Comparison of ENCODE assay signal across 13 cellular contexts in the genomic region with DNA sequence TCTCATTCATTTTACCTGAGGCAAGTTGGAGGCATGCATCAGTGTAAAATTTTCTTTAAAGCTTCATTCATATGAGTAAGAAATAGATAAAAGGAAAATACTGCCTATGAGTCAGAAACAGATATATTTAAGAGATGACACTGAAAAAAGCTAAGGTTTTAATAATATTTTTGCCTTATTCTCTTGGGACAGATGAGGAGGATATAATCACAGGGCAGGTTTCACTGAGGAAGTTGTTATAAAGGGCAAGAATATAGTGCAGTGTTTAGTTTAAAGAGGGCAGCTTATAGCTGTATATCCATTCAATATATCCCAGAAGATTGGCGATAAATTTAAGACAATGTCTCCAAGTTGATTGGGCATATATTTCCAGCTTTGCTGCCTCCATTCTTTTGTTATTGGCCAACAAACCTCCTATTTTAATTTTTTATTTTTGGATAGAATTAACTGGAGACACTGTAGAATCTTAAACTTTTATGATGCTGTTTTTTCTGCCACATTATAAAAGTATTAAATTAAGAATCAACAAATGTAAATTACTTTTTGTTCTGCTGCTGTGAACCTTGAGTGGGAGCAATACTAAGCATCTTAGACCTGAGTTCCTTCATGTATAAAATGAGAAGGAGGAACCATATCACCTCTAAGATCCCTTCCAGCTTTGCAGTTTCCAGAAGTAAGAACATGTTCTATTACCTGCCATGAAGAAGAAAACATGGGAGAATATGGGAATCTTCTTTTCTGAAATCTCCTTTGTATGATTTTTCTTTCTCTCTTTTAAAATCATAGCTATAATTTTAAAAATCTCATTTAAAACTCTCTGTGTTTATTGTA.
DNase-seq lines count a peak whose midpoint lies in the region; ATAC-seq, FAIRE-seq and TF ChIP-seq lines count a peak whose summit lies in the region.
"Had no signal": no experiment of that assay in that cellular context is flagged by ENCODE, and none has a peak within 500 bp of the region (broad histone marks: within the 10 kb centered on the region; RNA-seq: fewer than 3 reads in every experiment).

No MANE protein-coding gene starts in this region.

- H3K27ac Mint-ChIP-seq in activated B cell treated with CpG ODN at 0.5 μM for 24 hours: peak overlapping the region; percentile 79
- H3K27ac Mint-ChIP-seq: naive thymus-derived CD4-positive, alpha-beta T cell had no signal

- no peak for DNase-seq in activated B cell treated with CpG ODN at 0.5 μM for 24 hours
- DNase-seq in DMS53 (lab: John Stamatoyannopoulos, UW): no peak
- DNase-seq in NCI-H1930 (lab: John Stamatoyannopoulos, UW): no peak
- no peak for DNase-seq in DMS114 treated with DMSO at 0.1 percent for 48 hours (lab: John Stamatoyannopoulos, UW; ENCODE audit: unreplicated experiment)
- no peak for DNase-seq in RCC 7860 (ENCODE audit: low spot score)
- DNase-seq: activated T-cell treated with anti-CD3 and anti-CD28 coated beads, Interleukin-2, amount 50 U/mL, for 4 hours; Caco-2; naive thymus-derived CD4-positive, alpha-beta T cell; NCI-H2107; spleen had no signal

- TF ChIP-seq CTCF in activated B cell treated with CpG ODN at 0.5 μM for 24 hours (IDR thresholded peaks at IDR 0.05): no peak

- FAIRE-seq in RCC 7860 (lab: Jason Lieb, UNC): no peak

- H3K27me3 Mint-ChIP-seq in activated B cell treated with CpG ODN at 0.5 μM for 24 hours: no peaks in the 10 kb centered on the region

- peak; percentile 3 for ATAC-seq in GM18873 (IDR thresholded peaks at IDR 0.05; ENCODE audit: low FRiP score, unreplicated experiment)
- ATAC-seq in GM21619 (IDR thresholded peaks at IDR 0.05; ENCODE audit: unreplicated experiment): peak; percentile 12
- peak; percentile 5 for ATAC-seq in HG03103 (IDR thresholded peaks at IDR 0.05; ENCODE audit: low read depth, unreplicated experiment)
- ATAC-seq in activated B cell treated with CpG ODN at 0.5 μM for 24 hours (ENCODE audit: low read depth): peak; percentile 45
- ATAC-seq: activated T-cell treated with anti-CD3 and anti-CD28 coated beads, Interleukin-2, amount 50 U/mL, for 4 hours had no signal

- POLR2A ChIA-PET in activated B cell treated with CpG ODN at 0.5 μM for 24 hours (lab: Charles Lee): interaction anchor here (0.6 to 2.2 kb wide), 12 partner anchors 12 to 513 kb away, joined by 3 to 16 read pairs (median 4); partner anchors contain the start of genes EXTL2 and SLC30A7

- no peaks in the 10 kb centered on the region for H3K9me3 Mint-ChIP-seq in activated B cell treated with CpG ODN at 0.5 μM for 24 hours

- CTCF ChIA-PET in activated B cell treated with CpG ODN at 0.5 μM for 24 hours (lab: Charles Lee): interaction anchor here (0.7 to 3.3 kb wide), 5 partner anchors 28 to 305 kb away, joined by 3 to 21 read pairs (median 15); no protein-coding TSS in a partner anchor

- peaks cover 71% of the 10 kb centered on the region for H3K4me1 Mint-ChIP-seq in activated B cell treated with CpG ODN at 0.5 μM for 24 hours

- intact Hi-C loops in activated B cell treated with CpG ODN at 0.5 μM for 24 hours (cut with micrococcal nuclease): loop anchor here (1.0 to 5.0 kb wide), 5 partner anchors 28 to 1056 kb away; partner anchors contain the start of gene CDC14A

- H3K36me3 Mint-ChIP-seq in activated B cell treated with CpG ODN at 0.5 μM for 24 hours (ENCODE audit: low read depth): no peaks in the 10 kb centered on the region

- H3K4me3 Mint-ChIP-seq in activated B cell treated with CpG ODN at 0.5 μM for 24 hours: peak overlapping the region; percentile 36
- H3K4me3 Mint-ChIP-seq: activated T-cell treated with anti-CD3 and anti-CD28 coated beads, Interleukin-2, amount 50 U/mL, for 4 hours; naive thymus-derived CD4-positive, alpha-beta T cell had no signal
